11 cellular contexts compared by ENCODE assay signal in the genomic region with DNA sequence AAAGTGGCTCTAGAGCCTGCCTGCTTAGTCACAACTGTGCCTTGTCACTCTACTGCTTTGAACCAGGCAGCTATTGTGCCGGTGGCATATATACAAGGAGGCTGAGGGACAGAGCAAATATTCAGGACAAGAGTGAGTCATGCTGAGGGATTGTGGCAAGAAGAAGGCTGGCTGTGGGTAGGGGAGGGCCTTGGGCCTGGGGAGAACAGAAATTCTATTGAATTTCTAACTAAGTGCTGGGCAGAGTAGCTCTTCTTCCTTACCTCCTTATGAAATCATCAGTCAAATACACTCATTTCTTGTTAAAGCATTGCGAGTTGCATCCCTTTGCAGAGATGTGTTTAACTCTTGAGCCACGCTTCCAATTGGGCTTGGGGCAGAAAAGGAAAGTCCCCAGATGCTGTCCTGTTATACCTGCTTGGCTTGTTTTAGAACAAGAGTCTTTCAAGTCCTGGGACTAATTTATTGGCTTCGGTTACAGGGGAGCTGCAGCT. TPM values are rescaled to one million over a fixed set of nuclear protein-coding genes. Genes with fewer than 3 reads are reported as not detected.
DNase-seq lines count a peak whose midpoint lies in the region; ATAC-seq and TF ChIP-seq lines count a peak whose summit lies in the region.
"Had no signal": no experiment of that assay in that cellular context is flagged by ENCODE, and none has a peak within 500 bp of the region (broad histone marks: within the 10 kb centered on the region; RNA-seq: fewer than 3 reads in every experiment).

No MANE protein-coding gene starts in this region.

- H3K79me1 ChIP-seq in H9 (ENCODE audit: insufficient read depth, low read depth, low read length, poor library complexity, severe bottlenecking) = no peaks in the 10 kb centered on the region

- no CpG with 5 or more reads among the region's 4 CpGs for WGBS in H9 (ENCODE audit: extremely low coverage, insufficient read length, low lambda C conversion rate)
- 38 to 41% methylated on average over 4 of the region's 4 CpGs for whole genome bisulfite sequencing in lower leg skin, 2 donors

- no peak overlapping the region for H3K56ac ChIP-seq in H9 (ENCODE audit: insufficient read length, low read depth, low read length)

- H3K9ac ChIP-seq in H9 (ENCODE audit: extremely low read depth, insufficient read length, low read length) = no peak overlapping the region

- CTCF ChIA-PET in Panc1 (lab: Charles Lee) = interaction anchor here (0.6 kb wide), 1 partner anchor 1225 kb away, joined by 3 read pairs; no protein-coding TSS in a partner anchor

- DNase-seq in H9 = peak; percentile 35
- no peak for DNase-seq in Panc1 (ENCODE audit: low read depth, low spot score)
- DNase-seq in epithelial cell of proximal tubule (ENCODE audit: low read depth) = peak; percentile 35
- peak; percentile 4 for DNase-seq in pons (ENCODE audit: low spot score)
- DNase-seq in lower leg skin (ENCODE audit: low spot score in 2 of 2) = no peak
- no peak for DNase-seq in NCI-H1694 (lab: John Stamatoyannopoulos, UW)
- no peak for DNase-seq in DMS79 (lab: John Stamatoyannopoulos, UW)
- DNase-seq: activated T-cell treated with anti-CD3 and anti-CD28 coated beads, Interleukin-2, amount 50 U/mL, for 72 hours; posterior cingulate gyrus; T-helper 9 cell had no signal

- no peak overlapping the region for H3K23ac ChIP-seq in H9 (ENCODE audit: insufficient read length, low read depth, low read length)

- ATAC-seq in Panc1 = peak; percentile 72; the same call in 1 of the 2 replicates
- ATAC-seq in HG02870 (IDR thresholded peaks at IDR 0.05; ENCODE audit: unreplicated experiment) = no peak

- no peaks in the 10 kb centered on the region for H3K36me3 ChIP-seq in Panc1 (ENCODE audit: control insufficient read depth, insufficient read depth, low read length)

- H3K27ac ChIP-seq in H9 (ENCODE audit: insufficient read length, low read depth, low read length) = no peak overlapping the region
- H3K27ac ChIP-seq in Panc1 (ENCODE audit: low read length) = no peak overlapping the region

- in situ Hi-C loops in Panc1 (cut with HindIII; ENCODE audit: low pct_unique_long_range_greater_than_20kb, low sequenced_read_pairs) = no loop called here

- H3K4me2 ChIP-seq in H9 (ENCODE audit: insufficient read depth, insufficient read length, low read length) = no peak overlapping the region

- H2BK15ac ChIP-seq in H9 (ENCODE audit: low read depth, low read length) = no peak overlapping the region

- H3K27me3 Mint-ChIP-seq in H9 (ENCODE audit: low read depth) = no peaks in the 10 kb centered on the region

- H3K23me2 ChIP-seq in H9 (ENCODE audit: insufficient read length, low read depth, low read length, poor library complexity, severe bottlenecking) = no peaks in the 10 kb centered on the region

- peak overlapping the region in 1 of 3 experiments; percentile 45; a peak in 3 of 7 replicates for H3K27ac Mint-ChIP-seq in H9
- H3K27ac Mint-ChIP-seq: activated T-cell treated with anti-CD3 and anti-CD28 coated beads, Interleukin-2, amount 50 U/mL, for 72 hours had no signal

- H3K27me3 ChIP-seq in H9 (ENCODE audit: insufficient read depth, low read length) (no peaks in the 10 kb centered on the region), Panc1 (ENCODE audit: control insufficient read depth, insufficient read depth, low read length) (no peaks in the 10 kb centered on the region; the same call in 1 of the 2 replicates)

- no peak overlapping the region for H3K4ac ChIP-seq in H9 (ENCODE audit: low read depth, low read length)

- no peak overlapping the region for H3T11ph ChIP-seq in H9 (ENCODE audit: low read length)

- H2BK120ac ChIP-seq in H9 (ENCODE audit: low read depth, low read length, poor library complexity, severe bottlenecking) = no peak overlapping the region

- TF ChIP-seq CTCF in H9 (conservative IDR thresholded peaks at IDR 0.05) = no peak
- TF ChIP-seq CTCF in Panc1 (IDR thresholded peaks at IDR 0.05) = no peak
- TF ChIP-seq CTCF in epithelial cell of proximal tubule (conservative IDR thresholded peaks at IDR 0.05; ENCODE audit: low read depth, low read length) = no peak
- no peak for TF ChIP-seq CTCF in lower leg skin (IDR thresholded peaks at IDR 0.05)

- H2BK20ac ChIP-seq in H9 (ENCODE audit: low read depth, low read length, poor library complexity, severe bottlenecking) = no peak overlapping the region

- H3K9me3 Mint-ChIP-seq in H9 = peaks cover 0 to 2% of the 10 kb centered on the region in 2 experiments; a peak in 2 of 5 replicates
- H3K9me3 Mint-ChIP-seq: activated T-cell treated with anti-CD3 and anti-CD28 coated beads, Interleukin-2, amount 50 U/mL, for 72 hours had no signal

- peaks cover 7% of the 10 kb centered on the region; the same call in 1 of the 2 replicates for H3K4me1 ChIP-seq in H9 (ENCODE audit: insufficient read depth, low read length)
- no peaks in the 10 kb centered on the region for H3K4me1 ChIP-seq in Panc1 (ENCODE audit: control insufficient read depth, insufficient read depth, low read length)

- no peak overlapping the region for H4K5ac ChIP-seq in H9 (ENCODE audit: insufficient read length, low read depth, low read length)

- H3K14ac ChIP-seq in H9 (ENCODE audit: insufficient read depth, low read length) = no peak overlapping the region

- H2AFZ ChIP-seq in H9 (ENCODE audit: low read length) = no peak overlapping the region

- H3K9me3 ChIP-seq in H9 (ENCODE audit: control insufficient read depth, low read depth, low read length) (no peaks in the 10 kb centered on the region), Panc1 (ENCODE audit: control insufficient read depth, insufficient read depth, low read depth, low read length) (no peaks in the 10 kb centered on the region)

- H2BK12ac ChIP-seq in H9 (ENCODE audit: insufficient read length, low read depth, low read length) = no peak overlapping the region

- no peak overlapping the region for H3K4me3 Mint-ChIP-seq in H9
- H3K4me3 Mint-ChIP-seq: activated T-cell treated with anti-CD3 and anti-CD28 coated beads, Interleukin-2, amount 50 U/mL, for 72 hours had no signal

- intact Hi-C loops in Panc1 (cut with micrococcal nuclease; ENCODE audit: unreplicated experiment) (no loop called here), lower leg skin (cut with DNase I; ENCODE audit: low total_unique reads) (no loop called here)

- no peak overlapping the region for H2AK5ac ChIP-seq in H9 (ENCODE audit: insufficient read length, low read length)

- no peak for TF ChIP-seq POLR2A in lower leg skin (IDR thresholded peaks at IDR 0.05)

- no peaks in the 10 kb centered on the region for H4K20me1 ChIP-seq in H9 (ENCODE audit: control insufficient read depth, insufficient read depth, insufficient read length)

- POLR2A ChIA-PET in Panc1 (lab: Charles Lee) = no interaction called here

- H3K4me3 ChIP-seq in Panc1 (ENCODE audit: low read depth in 2 of 2, low read length in 2 of 2) (no peak overlapping the region), epithelial cell of proximal tubule (ENCODE audit: low read depth, low read length) (no peak overlapping the region), lower leg skin (ENCODE audit: low read depth, poor library complexity, severe bottlenecking) (no peak overlapping the region)

- peaks cover 31 to 32% of the 10 kb centered on the region in 2 experiments for H3K4me1 Mint-ChIP-seq in H9

- no peak overlapping the region for H4K91ac ChIP-seq in H9 (ENCODE audit: insufficient read length, low read depth, low read length)

- no peaks in the 10 kb centered on the region for H3K79me2 ChIP-seq in H9 (ENCODE audit: insufficient read depth, low read length)

- no peaks in the 10 kb centered on the region for H3K36me3 Mint-ChIP-seq in H9 (ENCODE audit: insufficient read depth in 1 of 3, low read depth in 3 of 3)

- no TSS peak for BruUV-seq in Panc1 (replicated peaks; lab: Mats Ljungman, UMichigan)

- no peak overlapping the region for H4K8ac ChIP-seq in H9 (replicated peaks; ENCODE audit: insufficient read length, low read depth, low read length)

- H3K18ac ChIP-seq in H9 (ENCODE audit: insufficient read length, low read depth, low read length) = no peak overlapping the region

- H2BK5ac ChIP-seq in H9 (ENCODE audit: insufficient read length, low read length) = no peak overlapping the region

RNA-seq across cellular contexts. Expression of a gene that starts 59.7 kb away (rescaled TPM):
- total RNA-seq in H9 (2021) = 69.1 and 73.6 TPM in 2 replicates
- total RNA-seq in Panc1 (2021; ENCODE audit: unreplicated experiment) = 48.2 TPM
- 30.8 TPM for polyA plus RNA-seq in Panc1 (2012; ENCODE audit: insufficient read length)
- 64.0 and 116 TPM in 2 replicates for total RNA-seq in epithelial cell of proximal tubule
- 10 to 100 TPM; 32.8 to 71.0 (median 40.2) TPM for total RNA-seq in lower leg skin

Comparison
In these comparisons a context has a peak if more than half of its experiments do, and no peak if none do; other contexts are left out.
1. DNase-seq: peak in H9 (single experiment), epithelial cell of proximal tubule (single experiment) and pons (single experiment); none in Panc1 (single experiment), lower leg skin (0 of 2), NCI-H1694 (single experiment) and DMS79 (single experiment).